In the genomic region with DNA sequence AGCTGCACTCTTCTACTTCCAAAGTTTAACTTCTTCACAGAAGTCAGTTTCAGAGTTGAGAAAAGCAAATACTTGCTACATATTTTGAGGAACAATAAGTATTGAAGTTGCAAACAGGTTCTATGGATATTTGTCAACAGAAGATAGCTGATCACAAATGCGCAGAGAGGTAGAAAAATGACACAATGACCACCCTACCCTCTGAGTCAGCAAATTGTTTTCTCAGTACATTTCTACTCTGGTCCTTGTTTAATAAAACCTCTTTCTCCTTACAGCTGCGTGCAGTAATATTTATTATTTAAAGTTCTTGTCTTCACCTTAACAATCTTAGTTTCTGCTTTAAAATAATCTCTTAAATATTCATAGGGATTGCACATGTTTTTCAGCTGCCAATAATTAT, we compare ENCODE assay signal across 29 cellular contexts.
"Had no signal": no experiment of that assay in that cellular context is flagged by ENCODE, and none has a peak within 500 bp of the region (broad histone marks: within the 10 kb centered on the region; RNA-seq: fewer than 3 reads in every experiment).

No MANE protein-coding gene starts in this region.

- H3K4me3 ChIP-seq: neural progenitor cell, ovary, psoas muscle, skin epidermis, smooth muscle cell, spleen, thoracic aorta, thyroid gland, tibial nerve, upper lobe of left lung, vagina had no signal

- H3K27me3 ChIP-seq: neural progenitor cell, ovary, spleen, thyroid gland, tibial nerve, upper lobe of left lung, vagina had no signal

- ATAC-seq: natural killer cell; psoas muscle; right cardiac atrium; sciatic nerve; stimulated activated memory B cell treated with anti-CD40 and anti-IgM and Interleukin-4, amounts not matched to agents 10 μg/mL and 1 μg/mL and 100 μg/mL, for 72 hours; stimulated activated naive CD8-positive, alpha-beta T cell treated with anti-CD3 and anti-CD28 coated beads, Interleukin-15, amount 100 ng/mL, for 72 hours; stimulated activated naive CD8-positive, alpha-beta T cell treated with anti-CD3 and anti-CD28 coated beads, Interleukin-15, Interleukin-2, amounts not matched to agents 100 U/mL and 50 U/mL, for 24 hours had no signal

- H3K9me3 ChIP-seq: ovary, psoas muscle, thoracic aorta, thyroid gland, tibial nerve, upper lobe of left lung, vagina had no signal

- H3K36me3 ChIP-seq: neural progenitor cell, ovary, spleen, thoracic aorta, thyroid gland, tibial nerve, upper lobe of left lung, vagina had no signal

- H3K27ac ChIP-seq: neural progenitor cell, ovary, parathyroid adenoma, psoas muscle, skin epidermis, spleen, thoracic aorta, thyroid gland, tibial nerve, upper lobe of left lung, vagina had no signal

- H3K4me1 ChIP-seq: neural progenitor cell, parathyroid adenoma, psoas muscle, spleen, thyroid gland, tibial nerve, upper lobe of left lung, vagina had no signal

- H3K79me2 ChIP-seq: parathyroid adenoma had no signal

- FAIRE-seq: urothelium cell line had no signal

- H3K9ac ChIP-seq: neural progenitor cell, parathyroid adenoma had no signal

- H2AFZ ChIP-seq: neural progenitor cell, parathyroid adenoma had no signal

- H3K4me2 ChIP-seq: neural progenitor cell, smooth muscle cell had no signal

- DNase-seq: natural killer cell; occipital lobe; ovary; posterior cingulate gyrus; psoas muscle; right cardiac atrium; spleen; stimulated activated CD4-positive, alpha-beta T cell treated with anti-CD3 and anti-CD28 coated beads, Interleukin-12 subunit alpha, Interleukin-12 subunit beta, amount 100 ng/mL, for 4 hours; stimulated activated CD4-positive, alpha-beta T cell treated with anti-CD3 and anti-CD28 coated beads, Interleukin-1b, Interleukin-23, amount 100 ng/mL, for 48 hours; stimulated activated CD4-positive, alpha-beta T cell treated with anti-CD3 and anti-CD28 coated beads, Interleukin-4, amount 100 ng/mL, for 1 hour; stimulated activated CD4-positive, alpha-beta T cell treated with anti-CD3 and anti-CD28 coated beads, Interleukin-4, amount 100 ng/mL, for 4 hours; stimulated activated CD8-positive, alpha-beta memory T cell treated with anti-CD3 and anti-CD28 coated beads, Interleukin-4, amount 100 ng/mL, for 48 hours; stimulated activated naive CD4-positive, alpha-beta T cell; stimulated activated naive CD8-positive, alpha-beta T cell treated with anti-CD3 and anti-CD28 coated beads, Interleukin-15, amount 100 ng/mL, for 72 hours; stimulated activated naive CD8-positive, alpha-beta T cell treated with anti-CD3 and anti-CD28 coated beads, Interleukin-15, Interleukin-2, amounts not matched to agents 100 U/mL and 50 U/mL, for 24 hours; substantia nigra; thyroid gland; trophoblast cell; upper lobe of left lung had no signal
